In genomic region chr16:46895399-46896313, GRCh38 we compare ENCODE assay signal across 1 cellular context.
TF ChIP-seq lines count a peak whose summit lies in the region.

No MANE protein-coding gene starts in this region.

TF ChIP-seq in HepG2, 621 proteins besides CTCF, POLR2A, EP300 and RAD21 (continued from another document and continues in another):
- TF ChIP-seq ZNF326 (CRISPR knock-in tag; IDR thresholded peaks at IDR 0.05; ENCODE audit: borderline replicate concordance) (0 out of 2 replicates have a peak, but pooled peaks have one; percentile 59), UBTF (CRISPR knock-in tag; IDR thresholded peaks at IDR 0.05) (peak; percentile 31; the same call in 1 of the 2 replicates), ZNF160 (CRISPR knock-in tag; IDR thresholded peaks at IDR 0.05) (peak; percentile 68; the same call in 1 of the 2 replicates), NR2F6 (IDR thresholded peaks at IDR 0.05) (peak; percentile 99), NR2F6 (CRISPR knock-in tag; IDR thresholded peaks at IDR 0.05) (peak; percentile 100), MEF2D (CRISPR knock-in tag; IDR thresholded peaks at IDR 0.05) (peak; percentile 93), RAD51 (IDR thresholded peaks at IDR 0.05; ENCODE audit: borderline replicate concordance) (no peak), REXO4 (CRISPR knock-in tag; IDR thresholded peaks at IDR 0.05; ENCODE audit: borderline replicate concordance) (no peak), KDM1A (CRISPR knock-in tag; IDR thresholded peaks at IDR 0.05) (peak; percentile 75), MIER2 (CRISPR knock-in tag; IDR thresholded peaks at IDR 0.05) (no peak), ZMAT3 (CRISPR knock-in tag; conservative IDR thresholded peaks at IDR 0.05) (peak; percentile 56; the same call in 1 of the 2 replicates), GABPA (IDR thresholded peaks at IDR 0.05; ENCODE audit: low read depth, low read length) (no peak), GABPA (CRISPR knock-in tag; IDR thresholded peaks at IDR 0.05; ENCODE audit: low read depth) (peak; percentile 67), ARNT2 (CRISPR knock-in tag; IDR thresholded peaks at IDR 0.05; ENCODE audit: low read depth) (0 out of 2 replicates have a peak, but pooled peaks have one; percentile 36), RBAK (CRISPR knock-in tag; IDR thresholded peaks at IDR 0.05) (peak; percentile 64; the same call in 1 of the 2 replicates), ZBTB7B (CRISPR knock-in tag; IDR thresholded peaks at IDR 0.05) (peak; percentile 86), MZF1 (CRISPR knock-in tag; IDR thresholded peaks at IDR 0.05; ENCODE audit: borderline replicate concordance) (peak; percentile 87; the same call in 1 of the 2 replicates), ZSCAN22 (CRISPR knock-in tag; IDR thresholded peaks at IDR 0.05) (0 out of 2 replicates have a peak, but pooled peaks have one; percentile 68), RERE (CRISPR knock-in tag; IDR thresholded peaks at IDR 0.05; ENCODE audit: low read depth) (peak; percentile 86; the same call in 1 of the 2 replicates), TFE3 (CRISPR knock-in tag; IDR thresholded peaks at IDR 0.05) (peak; percentile 85; the same call in 1 of the 2 replicates), ZNF30 (CRISPR knock-in tag; IDR thresholded peaks at IDR 0.05) (no peak), RFX3 (CRISPR knock-in tag; IDR thresholded peaks at IDR 0.05) (no peak), ZSCAN20 (CRISPR knock-in tag; IDR thresholded peaks at IDR 0.05; ENCODE audit: borderline replicate concordance) (0 out of 2 replicates have a peak, but pooled peaks have one; percentile 48), DBP (CRISPR knock-in tag; IDR thresholded peaks at IDR 0.05; ENCODE audit: not compliant biosample characterization) (peak; percentile 30), ZNF781 (CRISPR knock-in tag; IDR thresholded peaks at IDR 0.05; ENCODE audit: borderline replicate concordance, not compliant biosample characterization) (peak; percentile 57), ZNF790 (CRISPR knock-in tag; IDR thresholded peaks at IDR 0.05; ENCODE audit: borderline replicate concordance) (0 out of 2 replicates have a peak, but pooled peaks have one; percentile 31), CENPX (CRISPR knock-in tag; IDR thresholded peaks at IDR 0.05) (no peak)
- TF ChIP-seq, protein P1, sequence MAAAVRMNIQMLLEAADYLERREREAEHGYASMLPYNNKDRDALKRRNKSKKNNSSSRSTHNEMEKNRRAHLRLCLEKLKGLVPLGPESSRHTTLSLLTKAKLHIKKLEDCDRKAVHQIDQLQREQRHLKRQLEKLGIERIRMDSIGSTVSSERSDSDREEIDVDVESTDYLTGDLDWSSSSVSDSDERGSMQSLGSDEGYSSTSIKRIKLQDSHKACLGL (CRISPR knock-in tag; IDR thresholded peaks at IDR 0.05), result no peak
- TF ChIP-seq, protein P2, sequence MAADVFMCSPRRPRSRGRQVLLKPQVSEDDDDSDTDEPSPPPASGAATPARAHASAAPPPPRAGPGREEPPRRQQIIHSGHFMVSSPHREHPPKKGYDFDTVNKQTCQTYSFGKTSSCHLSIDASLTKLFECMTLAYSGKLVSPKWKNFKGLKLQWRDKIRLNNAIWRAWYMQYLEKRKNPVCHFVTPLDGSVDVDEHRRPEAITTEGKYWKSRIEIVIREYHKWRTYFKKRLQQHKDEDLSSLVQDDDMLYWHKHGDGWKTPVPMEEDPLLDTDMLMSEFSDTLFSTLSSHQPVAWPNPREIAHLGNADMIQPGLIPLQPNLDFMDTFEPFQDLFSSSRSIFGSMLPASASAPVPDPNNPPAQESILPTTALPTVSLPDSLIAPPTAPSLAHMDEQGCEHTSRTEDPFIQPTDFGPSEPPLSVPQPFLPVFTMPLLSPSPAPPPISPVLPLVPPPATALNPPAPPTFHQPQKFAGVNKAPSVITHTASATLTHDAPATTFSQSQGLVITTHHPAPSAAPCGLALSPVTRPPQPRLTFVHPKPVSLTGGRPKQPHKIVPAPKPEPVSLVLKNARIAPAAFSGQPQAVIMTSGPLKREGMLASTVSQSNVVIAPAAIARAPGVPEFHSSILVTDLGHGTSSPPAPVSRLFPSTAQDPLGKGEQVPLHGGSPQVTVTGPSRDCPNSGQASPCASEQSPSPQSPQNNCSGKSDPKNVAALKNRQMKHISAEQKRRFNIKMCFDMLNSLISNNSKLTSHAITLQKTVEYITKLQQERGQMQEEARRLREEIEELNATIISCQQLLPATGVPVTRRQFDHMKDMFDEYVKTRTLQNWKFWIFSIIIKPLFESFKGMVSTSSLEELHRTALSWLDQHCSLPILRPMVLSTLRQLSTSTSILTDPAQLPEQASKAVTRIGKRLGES (CRISPR knock-in tag; IDR thresholded peaks at IDR 0.05; ENCODE audit: borderline replicate concordance), result peak; percentile 57; the same call in 1 of the 2 replicates
- TF ChIP-seq, protein P3, sequence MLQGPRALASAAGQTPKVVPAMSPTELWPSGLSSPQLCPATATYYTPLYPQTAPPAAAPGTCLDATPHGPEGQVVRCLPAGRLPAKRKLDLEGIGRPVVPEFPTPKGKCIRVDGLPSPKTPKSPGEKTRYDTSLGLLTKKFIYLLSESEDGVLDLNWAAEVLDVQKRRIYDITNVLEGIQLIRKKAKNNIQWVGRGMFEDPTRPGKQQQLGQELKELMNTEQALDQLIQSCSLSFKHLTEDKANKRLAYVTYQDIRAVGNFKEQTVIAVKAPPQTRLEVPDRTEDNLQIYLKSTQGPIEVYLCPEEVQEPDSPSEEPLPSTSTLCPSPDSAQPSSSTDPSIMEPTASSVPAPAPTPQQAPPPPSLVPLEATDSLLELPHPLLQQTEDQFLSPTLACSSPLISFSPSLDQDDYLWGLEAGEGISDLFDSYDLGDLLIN (CRISPR knock-in tag; IDR thresholded peaks at IDR 0.05; ENCODE audit: borderline replicate concordance), result peak; percentile 62; the same call in 1 of the 2 replicates
- TF ChIP-seq, protein P4, sequence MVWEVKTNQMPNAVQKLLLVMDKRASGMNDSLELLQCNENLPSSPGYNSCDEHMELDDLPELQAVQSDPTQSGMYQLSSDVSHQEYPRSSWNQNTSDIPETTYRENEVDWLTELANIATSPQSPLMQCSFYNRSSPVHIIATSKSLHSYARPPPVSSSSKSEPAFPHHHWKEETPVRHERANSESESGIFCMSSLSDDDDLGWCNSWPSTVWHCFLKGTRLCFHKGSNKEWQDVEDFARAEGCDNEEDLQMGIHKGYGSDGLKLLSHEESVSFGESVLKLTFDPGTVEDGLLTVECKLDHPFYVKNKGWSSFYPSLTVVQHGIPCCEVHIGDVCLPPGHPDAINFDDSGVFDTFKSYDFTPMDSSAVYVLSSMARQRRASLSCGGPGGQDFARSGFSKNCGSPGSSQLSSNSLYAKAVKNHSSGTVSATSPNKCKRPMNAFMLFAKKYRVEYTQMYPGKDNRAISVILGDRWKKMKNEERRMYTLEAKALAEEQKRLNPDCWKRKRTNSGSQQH (CRISPR knock-in tag; IDR thresholded peaks at IDR 0.05; ENCODE audit: low read depth), result peak; percentile 85; the same call in 1 of the 2 replicates
- TF ChIP-seq, protein P5, sequence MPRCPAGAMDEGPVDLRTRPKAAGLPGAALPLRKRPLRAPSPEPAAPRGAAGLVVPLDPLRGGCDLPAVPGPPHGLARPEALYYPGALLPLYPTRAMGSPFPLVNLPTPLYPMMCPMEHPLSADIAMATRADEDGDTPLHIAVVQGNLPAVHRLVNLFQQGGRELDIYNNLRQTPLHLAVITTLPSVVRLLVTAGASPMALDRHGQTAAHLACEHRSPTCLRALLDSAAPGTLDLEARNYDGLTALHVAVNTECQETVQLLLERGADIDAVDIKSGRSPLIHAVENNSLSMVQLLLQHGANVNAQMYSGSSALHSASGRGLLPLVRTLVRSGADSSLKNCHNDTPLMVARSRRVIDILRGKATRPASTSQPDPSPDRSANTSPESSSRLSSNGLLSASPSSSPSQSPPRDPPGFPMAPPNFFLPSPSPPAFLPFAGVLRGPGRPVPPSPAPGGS (CRISPR knock-in tag; IDR thresholded peaks at IDR 0.05), result no peak
- TF ChIP-seq, protein P6, sequence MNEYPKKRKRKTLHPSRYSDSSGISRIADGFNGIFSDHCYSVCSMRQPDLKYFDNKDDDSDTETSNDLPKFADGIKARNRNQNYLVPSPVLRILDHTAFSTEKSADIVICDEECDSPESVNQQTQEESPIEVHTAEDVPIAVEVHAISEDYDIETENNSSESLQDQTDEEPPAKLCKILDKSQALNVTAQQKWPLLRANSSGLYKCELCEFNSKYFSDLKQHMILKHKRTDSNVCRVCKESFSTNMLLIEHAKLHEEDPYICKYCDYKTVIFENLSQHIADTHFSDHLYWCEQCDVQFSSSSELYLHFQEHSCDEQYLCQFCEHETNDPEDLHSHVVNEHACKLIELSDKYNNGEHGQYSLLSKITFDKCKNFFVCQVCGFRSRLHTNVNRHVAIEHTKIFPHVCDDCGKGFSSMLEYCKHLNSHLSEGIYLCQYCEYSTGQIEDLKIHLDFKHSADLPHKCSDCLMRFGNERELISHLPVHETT (CRISPR knock-in tag; conservative IDR thresholded peaks at IDR 0.05), result peak; percentile 61; the same call in 1 of the 2 replicates
- TF ChIP-seq, protein P7, sequence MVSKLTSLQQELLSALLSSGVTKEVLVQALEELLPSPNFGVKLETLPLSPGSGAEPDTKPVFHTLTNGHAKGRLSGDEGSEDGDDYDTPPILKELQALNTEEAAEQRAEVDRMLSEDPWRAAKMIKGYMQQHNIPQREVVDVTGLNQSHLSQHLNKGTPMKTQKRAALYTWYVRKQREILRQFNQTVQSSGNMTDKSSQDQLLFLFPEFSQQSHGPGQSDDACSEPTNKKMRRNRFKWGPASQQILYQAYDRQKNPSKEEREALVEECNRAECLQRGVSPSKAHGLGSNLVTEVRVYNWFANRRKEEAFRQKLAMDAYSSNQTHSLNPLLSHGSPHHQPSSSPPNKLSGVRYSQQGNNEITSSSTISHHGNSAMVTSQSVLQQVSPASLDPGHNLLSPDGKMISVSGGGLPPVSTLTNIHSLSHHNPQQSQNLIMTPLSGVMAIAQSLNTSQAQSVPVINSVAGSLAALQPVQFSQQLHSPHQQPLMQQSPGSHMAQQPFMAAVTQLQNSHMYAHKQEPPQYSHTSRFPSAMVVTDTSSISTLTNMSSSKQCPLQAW (CRISPR knock-in tag; IDR thresholded peaks at IDR 0.05), result peak; percentile 83
